ENCODE assay signal across 17 cellular contexts in the genomic region with DNA sequence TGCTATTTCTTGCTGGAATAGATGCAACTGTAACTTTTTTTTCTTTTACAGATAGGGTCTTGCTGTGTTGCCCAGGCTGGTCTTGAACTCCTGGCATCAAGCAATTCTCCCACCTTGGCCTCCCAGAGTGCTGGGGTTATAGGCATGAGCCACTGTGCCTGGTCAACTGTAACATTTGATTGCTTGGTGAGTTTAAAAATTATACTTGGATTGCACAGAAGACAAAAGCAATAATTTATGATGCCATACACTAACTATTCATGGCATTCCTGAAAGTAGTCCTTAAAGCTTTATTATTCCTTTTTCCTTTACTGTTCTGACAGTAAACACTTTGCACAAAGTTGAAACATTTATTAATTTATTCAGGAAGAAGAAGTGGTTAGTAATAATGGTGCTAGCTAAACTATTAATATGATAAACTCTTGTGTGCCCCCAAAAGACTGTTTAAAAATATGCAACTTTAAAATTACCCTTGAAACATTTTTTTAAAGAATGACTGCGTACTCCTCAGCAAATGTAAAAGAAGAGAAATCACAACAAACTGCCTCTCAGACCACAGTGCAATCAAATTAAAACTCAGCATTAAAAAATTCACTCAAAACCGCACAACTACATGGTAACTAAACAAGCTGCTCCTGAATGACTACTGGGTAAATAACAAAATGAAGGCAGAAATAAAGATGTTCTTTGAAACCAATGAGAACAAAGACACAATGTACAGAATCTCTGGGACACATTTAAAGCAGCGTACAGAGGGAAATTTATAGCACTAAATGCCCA. TPM values are rescaled to one million over a fixed set of nuclear protein-coding genes. Genes with fewer than 3 reads are reported as not detected.
"Had no signal": no experiment of that assay in that cellular context is flagged by ENCODE, and none has a peak within 500 bp of the region (broad histone marks: within the 10 kb centered on the region; RNA-seq: fewer than 3 reads in every experiment).

No MANE protein-coding gene starts in this region.

- FAIRE-seq: endometrium had no signal

- ATAC-seq: activated CD8-positive, alpha-beta T cell treated with anti-CD3 and anti-CD28 coated beads, Interleukin-2, amount 10 ng/mL, durations not matched to agents 7 days and 5 days; activated naive CD8-positive, alpha-beta T cell treated with anti-CD3 and anti-CD28 coated beads, Interleukin-2, amount 50 U/mL, for 24 hours; activated T-cell treated with anti-CD3 and anti-CD28 coated beads, Interleukin-2, amount 50 U/mL, for 4 hours; esophagus mucosa; gastroesophageal sphincter; left colon; T-cell had no signal

- H3K4me1 Mint-ChIP-seq: activated naive CD8-positive, alpha-beta T cell treated with anti-CD3 and anti-CD28 coated beads, Interleukin-2, amount 50 U/mL, for 24 hours; nephron; T-cell had no signal

- H3K9me3 Mint-ChIP-seq: activated CD4-positive, alpha-beta T cell treated with anti-CD3 and anti-CD28 coated beads, Interleukin-2, amount 10 ng/mL, durations not matched to agents 7 days and 5 days; activated naive CD4-positive, alpha-beta T cell treated with anti-CD3 and anti-CD28 coated beads, Interleukin-2, amount 10 ng/mL, durations not matched to agents 7 days and 5 days; activated naive CD8-positive, alpha-beta T cell treated with anti-CD3 and anti-CD28 coated beads, Interleukin-2, amount 50 U/mL, for 24 hours; activated T-cell treated with anti-CD3 and anti-CD28 coated beads, Interleukin-2, amount 50 U/mL, for 4 hours; stimulated activated naive CD8-positive, alpha-beta T cell treated with anti-CD3 and anti-CD28 coated beads, Interleukin-15, Interleukin-2, amounts not matched to agents 100 ng/mL and 50 ng/mL, for 24 hours had no signal

- DNase-seq: activated CD4-positive, alpha-beta T cell treated with anti-CD3 and anti-CD28 coated beads, Interleukin-2, amount 10 ng/mL, durations not matched to agents 7 days and 5 days; activated CD8-positive, alpha-beta memory T cell treated with anti-CD3 and anti-CD28 coated beads, Interleukin-2, amount 50 U/mL, for 4 hours; activated CD8-positive, alpha-beta T cell treated with anti-CD3 and anti-CD28 coated beads, Interleukin-2, amount 10 ng/mL, durations not matched to agents 7 days and 5 days; activated effector memory CD4-positive, alpha-beta T cell treated with Interleukin-2 at 50 U/mL for 16 hours; activated naive CD4-positive, alpha-beta T cell treated with anti-CD3 and anti-CD28 coated beads, Interleukin-2, amount 10 ng/mL, durations not matched to agents 7 days and 5 days; activated naive CD8-positive, alpha-beta T cell treated with anti-CD3 and anti-CD28 coated beads, Interleukin-2, amount 50 U/mL, for 24 hours; activated T-cell treated with anti-CD3 and anti-CD28 coated beads, Interleukin-2, amount 50 U/mL, for 4 hours; left colon; midbrain; nucleus accumbens; stimulated activated CD4-positive, alpha-beta T cell treated with anti-CD3 and anti-CD28 coated beads, Interleukin-2, amount 100 ng/mL, for 24 hours; T-cell had no signal

- H3K36me3 Mint-ChIP-seq: activated naive CD4-positive, alpha-beta T cell treated with anti-CD3 and anti-CD28 coated beads, Interleukin-2, amount 10 ng/mL, durations not matched to agents 7 days and 5 days; T-cell had no signal

- H3K27ac Mint-ChIP-seq: activated CD4-positive, alpha-beta T cell treated with anti-CD3 and anti-CD28 coated beads, Interleukin-2, amount 10 ng/mL, durations not matched to agents 7 days and 5 days; activated CD8-positive, alpha-beta T cell treated with anti-CD3 and anti-CD28 coated beads, Interleukin-2, amount 10 ng/mL, durations not matched to agents 7 days and 5 days; activated naive CD4-positive, alpha-beta T cell treated with anti-CD3 and anti-CD28 coated beads, Interleukin-2, amount 10 ng/mL, durations not matched to agents 7 days and 5 days; activated naive CD8-positive, alpha-beta T cell treated with anti-CD3 and anti-CD28 coated beads, Interleukin-2, amount 50 U/mL, for 24 hours; nephron; stimulated activated naive CD8-positive, alpha-beta T cell treated with anti-CD3 and anti-CD28 coated beads, Interleukin-15, Interleukin-2, amounts not matched to agents 100 ng/mL and 50 ng/mL, for 24 hours; T-cell had no signal

- H3K4me3 Mint-ChIP-seq: activated CD4-positive, alpha-beta T cell treated with anti-CD3 and anti-CD28 coated beads, Interleukin-2, amount 10 ng/mL, durations not matched to agents 7 days and 5 days; activated CD8-positive, alpha-beta T cell treated with anti-CD3 and anti-CD28 coated beads, Interleukin-2, amount 10 ng/mL, durations not matched to agents 7 days and 5 days; activated naive CD4-positive, alpha-beta T cell treated with anti-CD3 and anti-CD28 coated beads, Interleukin-2, amount 10 ng/mL, durations not matched to agents 7 days and 5 days; activated naive CD8-positive, alpha-beta T cell treated with anti-CD3 and anti-CD28 coated beads, Interleukin-2, amount 50 U/mL, for 24 hours; activated T-cell treated with anti-CD3 and anti-CD28 coated beads, Interleukin-2, amount 50 U/mL, for 4 hours; nephron; stimulated activated naive CD8-positive, alpha-beta T cell treated with anti-CD3 and anti-CD28 coated beads, Interleukin-15, Interleukin-2, amounts not matched to agents 100 ng/mL and 50 ng/mL, for 24 hours; T-cell had no signal

- H3K27me3 Mint-ChIP-seq: activated CD4-positive, alpha-beta T cell treated with anti-CD3 and anti-CD28 coated beads, Interleukin-2, amount 10 ng/mL, durations not matched to agents 7 days and 5 days; T-cell had no signal

RNA-seq across cellular contexts. Expression of gene PTPRB, which starts 8.3 kb away (rescaled TPM):
- total RNA-seq: activated CD4-positive, alpha-beta T cell treated with anti-CD3 and anti-CD28 coated beads, Interleukin-2, amount 10 ng/mL, durations not matched to agents 7 days and 5 days; activated CD8-positive, alpha-beta T cell treated with anti-CD3 and anti-CD28 coated beads, Interleukin-2, amount 10 ng/mL, durations not matched to agents 7 days and 5 days had no signal
